21 cellular contexts compared by ENCODE assay signal in the genomic region with DNA sequence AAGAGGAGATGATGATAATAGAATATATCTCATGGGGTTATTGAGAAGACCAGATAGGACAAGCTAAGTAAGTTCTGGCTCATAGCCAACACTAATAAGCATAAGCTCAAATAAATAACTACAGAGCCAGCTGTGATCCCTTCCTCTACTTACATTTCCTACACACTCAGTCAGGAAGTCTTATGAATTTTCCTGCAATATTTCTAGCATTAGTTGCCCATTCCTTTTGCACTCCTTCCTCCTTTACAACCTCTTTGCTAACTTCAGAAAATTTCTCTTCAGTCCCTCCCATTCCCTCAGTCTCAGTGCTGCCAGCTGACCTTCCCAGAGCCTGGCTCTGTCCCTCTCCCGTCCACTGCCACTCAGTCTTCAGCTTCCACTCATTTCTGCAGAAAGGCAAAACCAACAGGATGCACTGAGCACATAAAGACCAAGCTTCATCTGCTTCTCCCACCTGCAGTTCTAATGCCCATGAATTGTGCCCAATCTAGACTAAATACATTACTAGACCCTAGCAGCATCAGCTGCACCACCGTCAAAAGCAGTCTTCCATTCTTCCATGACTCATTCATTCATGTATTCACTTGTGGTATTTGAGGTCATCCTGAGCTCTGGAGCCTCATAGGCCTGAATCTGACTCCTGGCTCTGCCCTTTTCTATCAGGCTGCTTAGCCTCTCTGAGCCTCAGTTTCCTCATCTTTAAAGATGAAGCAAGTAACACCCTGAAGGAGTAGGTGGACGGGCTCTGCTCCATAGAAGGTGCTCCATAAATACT. TPM values are rescaled to one million over a fixed set of nuclear protein-coding genes. Genes with fewer than 3 reads are reported as not detected.
A peak's percentile ranks its signal among the peaks of the same experiment; 100 is the strongest.
DNase-seq lines count a peak whose midpoint lies in the region; ATAC-seq, FAIRE-seq and TF ChIP-seq lines count a peak whose summit lies in the region.
"Had no signal": no experiment of that assay in that cellular context is flagged by ENCODE, and none has a peak within 500 bp of the region (broad histone marks: within the 10 kb centered on the region; RNA-seq: fewer than 3 reads in every experiment).

No MANE protein-coding gene starts in this region.

- H3K27me3 Mint-ChIP-seq in activated naive CD8-positive, alpha-beta T cell treated with anti-CD3 and anti-CD28 coated beads, Interleukin-2, amount 50 U/mL, for 24 hours = no peaks in the 10 kb centered on the region
- no peaks in the 10 kb centered on the region for H3K27me3 Mint-ChIP-seq in activated naive CD8-positive, alpha-beta T cell treated with anti-CD3 and anti-CD28 coated beads for 36 hours
- H3K27me3 Mint-ChIP-seq: activated naive CD4-positive, alpha-beta T cell treated with anti-CD3 and anti-CD28 coated beads, Interleukin-2, amount 50 U/mL, for 24 hours had no signal

- ATAC-seq in activated naive CD8-positive, alpha-beta T cell treated with anti-CD3 and anti-CD28 coated beads, Interleukin-2, amount 50 U/mL, for 24 hours = peak; percentile 69
- peak; percentile 50 for ATAC-seq in esophagus mucosa
- ATAC-seq: Panc1 had no signal

- H3K27ac ChIP-seq in testis = no peak overlapping the region

- FAIRE-seq in urothelium cell line (lab: Jason Lieb, UNC) = no peak
- FAIRE-seq: GM12892, kidney had no signal

- TF ChIP-seq POLR2A in testis (IDR thresholded peaks at IDR 0.05) = no peak

- no peaks in the 10 kb centered on the region for H3K36me3 Mint-ChIP-seq in activated naive CD8-positive, alpha-beta T cell treated with anti-CD3 and anti-CD28 coated beads, Interleukin-2, amount 50 U/mL, for 24 hours (ENCODE audit: low read depth)
- H3K36me3 Mint-ChIP-seq in activated naive CD8-positive, alpha-beta T cell treated with anti-CD3 and anti-CD28 coated beads for 36 hours = no peaks in the 10 kb centered on the region
- H3K36me3 Mint-ChIP-seq: activated naive CD4-positive, alpha-beta T cell treated with anti-CD3 and anti-CD28 coated beads, Interleukin-2, amount 50 U/mL, for 24 hours had no signal

- H3K4me1 Mint-ChIP-seq in activated naive CD8-positive, alpha-beta T cell treated with anti-CD3 and anti-CD28 coated beads, Interleukin-2, amount 50 U/mL, for 24 hours = peaks cover 3% of the 10 kb centered on the region
- no peaks in the 10 kb centered on the region for H3K4me1 Mint-ChIP-seq in activated naive CD8-positive, alpha-beta T cell treated with anti-CD3 and anti-CD28 coated beads for 36 hours
- H3K4me1 Mint-ChIP-seq: activated naive CD4-positive, alpha-beta T cell treated with anti-CD3 and anti-CD28 coated beads, Interleukin-2, amount 50 U/mL, for 24 hours; neural crest cell had no signal

- no peaks in the 10 kb centered on the region for H3K4me1 ChIP-seq in testis

- H3K9me3 ChIP-seq in testis = no peaks in the 10 kb centered on the region
- H3K9me3 ChIP-seq: Caco-2 had no signal

- no peak for TF ChIP-seq CTCF in testis (IDR thresholded peaks at IDR 0.05)

- H3K4me3 Mint-ChIP-seq in activated naive CD8-positive, alpha-beta T cell treated with anti-CD3 and anti-CD28 coated beads, Interleukin-2, amount 50 U/mL, for 24 hours = no peak overlapping the region
- H3K4me3 Mint-ChIP-seq in activated naive CD8-positive, alpha-beta T cell treated with anti-CD3 and anti-CD28 coated beads for 36 hours = no peak overlapping the region
- H3K4me3 Mint-ChIP-seq: activated naive CD4-positive, alpha-beta T cell treated with anti-CD3 and anti-CD28 coated beads, Interleukin-2, amount 50 U/mL, for 24 hours; neural crest cell had no signal

- H3K9me3 Mint-ChIP-seq in activated naive CD8-positive, alpha-beta T cell treated with anti-CD3 and anti-CD28 coated beads, Interleukin-2, amount 50 U/mL, for 24 hours = no peaks in the 10 kb centered on the region
- H3K9me3 Mint-ChIP-seq in activated naive CD8-positive, alpha-beta T cell treated with anti-CD3 and anti-CD28 coated beads for 36 hours = no peaks in the 10 kb centered on the region
- H3K9me3 Mint-ChIP-seq: neural crest cell had no signal

- intact Hi-C loops in testis (cut with DNase I; ENCODE audit: low total_unique reads) = no loop called here

- H3K36me3 ChIP-seq in testis (ENCODE audit: low read depth, missing control alignments) = no peaks in the 10 kb centered on the region

- no peak overlapping the region for H3K4me3 ChIP-seq in testis

- no peak for DNase-seq in activated naive CD8-positive, alpha-beta T cell treated with anti-CD3 and anti-CD28 coated beads, Interleukin-2, amount 50 U/mL, for 24 hours
- no peak for DNase-seq in activated naive CD8-positive, alpha-beta T cell treated with anti-CD3 and anti-CD28 coated beads for 36 hours
- peak; percentile 71 for DNase-seq in RPMI7951 (ENCODE audit: low read depth)
- DNase-seq in urothelium cell line (ENCODE audit: low spot score) = peak; percentile 53
- no peak for DNase-seq in cerebellum (ENCODE audit: low spot score)
- no peak for DNase-seq in testis
- DNase-seq in stimulated activated CD4-positive, alpha-beta T cell treated with anti-CD3 and anti-CD28 coated beads, Interleukin-4, amount 100 ng/mL, for 4 hours = no peak
- DNase-seq: activated CD4-positive, alpha-beta T cell treated with anti-CD3 and anti-CD28 coated beads, Interleukin-2, amount 50 U/mL, for 4 hours; Caco-2; cerebellar nuclear complex; GDM1; H7; KG1; kidney; NCI-H1436; NCI-H446 had no signal

- no peak overlapping the region for H3K27ac Mint-ChIP-seq in activated naive CD8-positive, alpha-beta T cell treated with anti-CD3 and anti-CD28 coated beads, Interleukin-2, amount 50 U/mL, for 24 hours
- no peak overlapping the region for H3K27ac Mint-ChIP-seq in activated naive CD8-positive, alpha-beta T cell treated with anti-CD3 and anti-CD28 coated beads for 36 hours
- H3K27ac Mint-ChIP-seq: activated naive CD4-positive, alpha-beta T cell treated with anti-CD3 and anti-CD28 coated beads, Interleukin-2, amount 50 U/mL, for 24 hours had no signal

- no peaks in the 10 kb centered on the region for H3K27me3 ChIP-seq in testis

- 82 to 83% methylated on average over 3 of the region's 3 CpGs for WGBS in testis, 2 donors

RNA-seq across cellular contexts. Expression of gene SIPA1L2, which starts 54.6 kb away (rescaled TPM):
- total RNA-seq in activated naive CD8-positive, alpha-beta T cell treated with anti-CD3 and anti-CD28 coated beads for 36 hours = 1 to 10 TPM; 1.6 to 1.7 TPM
- total RNA-seq in RPMI7951 (2014; rRNA removed; shearing (Covaris generic)) = 12.9 and 21.0 TPM in 2 replicates
- 36.9 TPM for total RNA-seq in esophagus mucosa
- 96.5 TPM for total RNA-seq in cerebellum
- 10 to 100 TPM; 36.1 to 43.4 TPM for total RNA-seq in testis
- 19.5 TPM for polyA plus RNA-seq in testis (ENCODE audit: insufficient read depth, low read depth, low replicate concordance)

Comparison
In these comparisons a context has a peak if more than half of its experiments do, and no peak if none do; other contexts are left out.
1. DNase-seq: peak in RPMI7951 (single experiment) and urothelium cell line (single experiment); none in activated naive CD8-positive, alpha-beta T cell treated with anti-CD3 and anti-CD28 coated beads, Interleukin-2, amount 50 U/mL, for 24 hours (single experiment), activated naive CD8-positive, alpha-beta T cell treated with anti-CD3 and anti-CD28 coated beads for 36 hours (single experiment), cerebellum (single experiment), testis (single experiment) and stimulated activated CD4-positive, alpha-beta T cell treated with anti-CD3 and anti-CD28 coated beads, Interleukin-4, amount 100 ng/mL, for 4 hours (0 of 2).